8 cellular contexts compared by ENCODE assay signal in the genomic region with DNA sequence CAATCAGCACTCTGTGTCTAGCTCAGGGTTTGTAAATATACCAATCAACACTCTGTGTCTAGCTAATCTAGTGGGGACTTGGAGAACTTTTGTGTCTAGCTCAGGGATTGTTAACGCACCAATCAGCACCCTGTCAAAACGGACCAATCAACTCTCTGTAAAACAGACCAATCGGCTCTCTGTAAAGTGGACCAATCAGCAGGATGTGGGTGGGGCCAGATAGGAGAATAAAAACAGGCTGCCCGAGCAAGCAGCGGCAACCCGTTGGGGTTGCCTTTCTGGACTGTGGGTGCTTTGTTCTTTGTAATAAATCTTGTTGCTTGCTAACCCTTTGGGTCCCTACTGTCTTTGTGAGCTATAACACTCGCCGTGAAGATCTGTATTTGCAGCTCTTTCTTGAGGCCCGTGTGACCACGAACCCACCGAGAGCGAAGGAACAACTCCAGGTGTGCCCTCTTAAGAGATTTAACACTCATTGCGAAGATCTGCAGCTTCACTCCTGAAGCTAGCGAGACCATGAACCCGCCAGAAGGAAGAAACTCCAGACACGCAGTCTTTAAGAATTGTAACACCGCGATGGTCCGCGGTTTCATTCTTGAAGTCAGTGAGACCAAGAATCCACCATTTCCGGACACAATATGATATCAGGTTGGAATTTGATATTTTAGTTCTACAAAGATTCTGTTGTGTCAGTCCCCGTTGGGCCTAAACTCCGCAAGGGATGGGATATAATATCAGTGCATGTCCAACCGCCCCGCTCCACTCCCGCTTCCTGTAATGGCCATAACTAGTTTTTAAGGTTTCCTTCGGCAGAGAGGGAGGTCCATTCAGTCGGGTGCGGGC. TPM values are rescaled to one million over a fixed set of nuclear protein-coding genes. Genes with fewer than 3 reads are reported as not detected.
DNase-seq lines count a peak whose midpoint lies in the region; ATAC-seq and TF ChIP-seq lines count a peak whose summit lies in the region.

No MANE protein-coding gene starts in this region.

- no peak overlapping the region for H2AK5ac ChIP-seq in mesendoderm (ENCODE audit: low read length)

- no peak overlapping the region for H3K18ac ChIP-seq in mesendoderm (ENCODE audit: low read length)

- peaks cover 34% of the 10 kb centered on the region for H3K4me1 Mint-ChIP-seq in activated T-cell treated with anti-CD3 and anti-CD28 coated beads, Interleukin-2, amount 50 U/mL, for 4 hours (ENCODE audit: low read depth)

- H3K9me3 ChIP-seq in tibial nerve = no peaks in the 10 kb centered on the region

- H3K9ac ChIP-seq in mesendoderm (ENCODE audit: low read length) = no peak overlapping the region

- no peak for ATAC-seq in activated T-cell treated with anti-CD3 and anti-CD28 coated beads, Interleukin-2, amount 50 U/mL, for 4 hours
- no peak for ATAC-seq in GM18858 (IDR thresholded peaks at IDR 0.05; ENCODE audit: unreplicated experiment)

- no peak overlapping the region for H4K8ac ChIP-seq in mesendoderm (ENCODE audit: low read depth, low read length)

- WGBS in mesendoderm (ENCODE audit: extremely low coverage, insufficient coverage, low lambda C conversion rate) = no CpG with 5 or more reads among the region's 29 CpGs
- 87 to 90% methylated on average over 29 of the region's 29 CpGs for WGBS in tibial nerve, 2 donors

- H3K56ac ChIP-seq in mesendoderm (ENCODE audit: low read length) = peak overlapping the region; percentile 81

- no peak for DNase-seq in activated T-cell treated with anti-CD3 and anti-CD28 coated beads, Interleukin-2, amount 50 U/mL, for 4 hours
- no peak for DNase-seq in activated T-cell treated with anti-CD3 and anti-CD28 coated beads for 4 hours
- DNase-seq in astrocyte of the spinal cord (ENCODE audit: low read depth, low spot score) = no peak
- DNase-seq in mesendoderm = no peak
- DNase-seq in tibial nerve (ENCODE audit: low spot score in 2 of 2) = no peak
- DNase-seq in D341Med (ENCODE audit: low spot score) = no peak
- DNase-seq in NCI-H446 (lab: John Stamatoyannopoulos, UW) = no peak

- peak overlapping the region; percentile 96 for H3K4me3 Mint-ChIP-seq in activated T-cell treated with anti-CD3 and anti-CD28 coated beads, Interleukin-2, amount 50 U/mL, for 4 hours

- H2BK120ac ChIP-seq in mesendoderm (ENCODE audit: low read depth, low read length) = no peak overlapping the region

- no peak overlapping the region for H3K4me2 ChIP-seq in mesendoderm (ENCODE audit: low read length)

- H3K4me3 ChIP-seq in astrocyte of the spinal cord (ENCODE audit: low read depth, low read length) = peak overlapping the region; percentile 64
- no peak overlapping the region for H3K4me3 ChIP-seq in mesendoderm (ENCODE audit: low read length)
- H3K4me3 ChIP-seq in tibial nerve = peak overlapping the region; percentile 72 to 76 (median 73)

- no peak overlapping the region for H3K23ac ChIP-seq in mesendoderm (ENCODE audit: low read length)

- H2BK5ac ChIP-seq in mesendoderm (ENCODE audit: low read length) = no peak overlapping the region

- TF ChIP-seq EP300 in tibial nerve (IDR thresholded peaks at IDR 0.05) = no peak

- TF ChIP-seq POLR2A in tibial nerve (IDR thresholded peaks at IDR 0.05) = no peak

- H4K5ac ChIP-seq in mesendoderm (ENCODE audit: low read length) = no peak overlapping the region

- H3K36me3 Mint-ChIP-seq in activated T-cell treated with anti-CD3 and anti-CD28 coated beads, Interleukin-2, amount 50 U/mL, for 4 hours (ENCODE audit: insufficient read depth) = peaks cover 1% of the 10 kb centered on the region

- H3K79me2 ChIP-seq in mesendoderm (ENCODE audit: control insufficient read depth, insufficient read depth, low read length) = no peaks in the 10 kb centered on the region

- no peaks in the 10 kb centered on the region for H3K9me3 Mint-ChIP-seq in activated T-cell treated with anti-CD3 and anti-CD28 coated beads, Interleukin-2, amount 50 U/mL, for 4 hours

- no peak overlapping the region for H2BK15ac ChIP-seq in mesendoderm (replicated peaks; ENCODE audit: low read depth)

- H3K27ac ChIP-seq in mesendoderm (ENCODE audit: low read depth, low read length) = no peak overlapping the region
- peak overlapping the region in 3 of 4 donors; percentile 78 to 93 (median 80) for H3K27ac ChIP-seq in tibial nerve

- peaks cover 1% of the 10 kb centered on the region for H3K27me3 Mint-ChIP-seq in activated T-cell treated with anti-CD3 and anti-CD28 coated beads, Interleukin-2, amount 50 U/mL, for 4 hours (ENCODE audit: low read depth)

- no peaks in the 10 kb centered on the region for H3K79me1 ChIP-seq in mesendoderm (ENCODE audit: low read length)

- in situ Hi-C loops in astrocyte of the spinal cord (cut with HindIII; ENCODE audit: low sequenced_read_pairs) = no loop called here

- peaks cover 2% of the 10 kb centered on the region for H3K4me1 ChIP-seq in mesendoderm (ENCODE audit: control insufficient read depth, low read depth, low read length)
- peaks cover 0 to 17% (median 3%) of the 10 kb centered on the region in 4 donors for H3K4me1 ChIP-seq in tibial nerve

- TF ChIP-seq CTCF in astrocyte of the spinal cord (IDR thresholded peaks at IDR 0.05; ENCODE audit: low read depth, low read length) = no peak
- TF ChIP-seq CTCF in tibial nerve (IDR thresholded peaks at IDR 0.05) = no peak

- H3K27me3 ChIP-seq in mesendoderm (ENCODE audit: insufficient read depth, low read length, poor library complexity) = no peaks in the 10 kb centered on the region
- H3K27me3 ChIP-seq in tibial nerve = no peaks in the 10 kb centered on the region

- H3K4ac ChIP-seq in mesendoderm (ENCODE audit: low read depth, low read length) = no peak overlapping the region

- no peaks in the 10 kb centered on the region for H3K36me3 ChIP-seq in mesendoderm (ENCODE audit: control insufficient read depth, insufficient read depth, low read length)
- H3K36me3 ChIP-seq in tibial nerve = peaks cover 0 to 4% (median 0%) of the 10 kb centered on the region in 3 donors

RNA-seq across cellular contexts. Expression of gene TRMT10B, which starts 0.7 kb away (rescaled TPM):
- 1 to 10 TPM; 8.5 to 9.7 (median 8.7) TPM for total RNA-seq in activated T-cell treated with anti-CD3 and anti-CD28 coated beads, Interleukin-2, amount 50 U/mL, for 4 hours
- polyA plus RNA-seq in mesendoderm (2013, experiment 1 of 2) = 4.0 TPM
- 4.7 TPM for polyA plus RNA-seq in mesendoderm (2013, experiment 2 of 2)
- total RNA-seq in tibial nerve = 10 to 100 TPM; 10.2 to 27.5 (median 12.3) TPM

RNA-seq across cellular contexts. Expression of gene EXOSC3, which starts 32.0 kb away (rescaled TPM):
- total RNA-seq in activated T-cell treated with anti-CD3 and anti-CD28 coated beads, Interleukin-2, amount 50 U/mL, for 4 hours = 100 to 1,000 TPM; 120 to 123 (median 122) TPM
- 49.2 TPM for polyA plus RNA-seq in mesendoderm (2013, experiment 1 of 2)
- polyA plus RNA-seq in mesendoderm (2013, experiment 2 of 2) = 48.7 TPM
- total RNA-seq in tibial nerve = 10 to 100 TPM; 23.4 to 59.9 (median 39.3) TPM

RNA-seq across cellular contexts. Expression of gene DCAF10, which starts 47.7 kb away (rescaled TPM):
- 10 to 100 TPM; 14.1 to 15.8 (median 14.5) TPM for total RNA-seq in activated T-cell treated with anti-CD3 and anti-CD28 coated beads, Interleukin-2, amount 50 U/mL, for 4 hours
- polyA plus RNA-seq in mesendoderm (2013, experiment 1 of 2) = 6.3 TPM
- 5.9 TPM for polyA plus RNA-seq in mesendoderm (2013, experiment 2 of 2)
- total RNA-seq in tibial nerve = 10 to 100 TPM; 18.6 to 31.4 (median 21.5) TPM
